9 cellular contexts compared by ENCODE assay signal in the genomic region with DNA sequence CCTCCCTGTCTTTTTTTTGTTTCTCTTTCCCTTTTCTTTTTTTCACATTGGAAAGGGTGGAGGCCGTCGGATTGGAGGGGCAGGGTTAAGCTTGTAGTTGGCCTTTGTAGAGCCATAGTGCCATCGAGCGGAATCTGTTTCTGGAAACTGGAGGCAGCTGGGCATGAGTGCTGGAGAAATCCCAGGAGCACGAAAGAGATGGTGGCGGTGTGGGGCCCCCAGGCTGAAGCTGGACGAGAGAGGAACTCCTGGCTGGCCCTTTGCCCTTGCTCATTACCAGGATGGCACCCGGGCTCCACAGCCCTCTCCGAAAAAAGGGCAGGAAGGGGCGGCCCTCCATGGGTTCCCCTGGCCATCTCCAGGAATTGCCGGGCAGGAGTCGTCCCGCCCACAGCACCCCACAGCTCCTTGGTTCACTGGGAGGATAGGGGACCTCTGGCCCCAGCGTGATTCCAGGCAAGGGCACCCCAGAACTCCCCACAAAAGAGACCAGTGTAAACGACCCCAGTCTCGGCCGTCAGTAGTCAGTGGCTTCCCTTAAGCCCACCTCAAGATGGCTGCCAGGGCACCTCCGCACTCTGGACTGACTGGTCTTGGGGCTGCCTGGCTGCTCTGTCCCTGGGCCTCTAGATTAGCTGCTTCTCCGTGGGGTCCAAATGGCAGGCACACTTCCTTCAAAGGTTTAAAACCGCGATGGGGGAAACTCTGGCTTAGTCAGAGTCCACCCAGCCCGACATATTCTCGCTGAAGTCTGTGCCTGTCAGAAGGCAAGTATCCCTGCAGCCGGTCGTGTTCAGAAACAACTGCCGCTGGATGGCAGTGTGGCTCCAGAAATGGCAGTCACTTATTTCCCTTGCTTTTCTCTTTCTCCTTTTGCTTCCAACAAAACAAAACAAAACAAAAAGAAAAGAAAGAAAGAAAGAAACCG.
DNase-seq lines count a peak whose midpoint lies in the region; ATAC-seq lines count a peak whose summit lies in the region.
"Had no signal": no experiment of that assay in that cellular context is flagged by ENCODE, and none has a peak within 500 bp of the region (broad histone marks: within the 10 kb centered on the region; RNA-seq: fewer than 3 reads in every experiment).

No MANE protein-coding gene starts in this region.

- H4K91ac ChIP-seq in trophoblast cell (ENCODE audit: low read depth, low read length): peak overlapping the region; percentile 51

- no peak overlapping the region for H2AK5ac ChIP-seq in trophoblast cell (ENCODE audit: low read length)

- no peak overlapping the region for H4K8ac ChIP-seq in trophoblast cell (ENCODE audit: low read depth, low read length)

- H3K4me2 ChIP-seq in BLaER1 treated with 17β-estradiol and CSF1 and Interleukin-3, amounts not matched to agents 10 nM and 100 nM: peak overlapping the region; percentile 57 to 83 (median 71)
- H3K4me2 ChIP-seq in trophoblast cell (ENCODE audit: low read length): no peak overlapping the region

- H3K27me3 Mint-ChIP-seq in activated naive CD4-positive, alpha-beta T cell treated with anti-CD3 and anti-CD28 coated beads, Interleukin-2, amount 50 U/mL, for 24 hours: no peaks in the 10 kb centered on the region

- H2BK5ac ChIP-seq in trophoblast cell (ENCODE audit: low read depth, low read length, poor library complexity): no peak overlapping the region

- H3K18ac ChIP-seq in trophoblast cell (ENCODE audit: low read length): no peak overlapping the region

- no CpG with 5 or more reads among the region's 27 CpGs for WGBS in trophoblast cell (ENCODE audit: extremely low coverage, insufficient coverage, insufficient read length)

- no peak overlapping the region for H4K12ac ChIP-seq in trophoblast cell (ENCODE audit: low read depth, low read length)

- H3K4me1 ChIP-seq in BLaER1 treated with 17β-estradiol and CSF1 and Interleukin-3, amounts not matched to agents 10 nM and 100 nM: peaks cover 28 to 68% (median 52%) of the 10 kb centered on the region in 10 experiments
- peaks cover 2 to 5% of the 10 kb centered on the region in 2 experiments for H3K4me1 ChIP-seq in trophoblast cell (ENCODE audit: control insufficient read depth in 1 of 2, insufficient read depth in 2 of 2, low read length in 2 of 2)

- ATAC-seq in HG02571 (IDR thresholded peaks at IDR 0.05; ENCODE audit: unreplicated experiment): peak; percentile 50
- no peak for ATAC-seq in GM21528 (IDR thresholded peaks at IDR 0.05; ENCODE audit: low FRiP score, unreplicated experiment)
- ATAC-seq: HCT116 had no signal

- H3K79me1 ChIP-seq in trophoblast cell (ENCODE audit: low read length): no peaks in the 10 kb centered on the region

- H2BK120ac ChIP-seq in trophoblast cell (ENCODE audit: insufficient read depth, low read length, poor library complexity): no peak overlapping the region

- no peak overlapping the region for H3K23ac ChIP-seq in trophoblast cell (ENCODE audit: low read length)

- peak overlapping the region; percentile 23 for H3K27ac Mint-ChIP-seq in activated naive CD4-positive, alpha-beta T cell treated with anti-CD3 and anti-CD28 coated beads, Interleukin-2, amount 50 U/mL, for 24 hours

- H3K27me3 ChIP-seq in BLaER1 treated with 17β-estradiol and CSF1 and Interleukin-3, amounts not matched to agents 10 nM and 100 nM: peaks cover 0 to 6% (median 0%) of the 10 kb centered on the region in 11 experiments; a peak in 3 of 22 replicates
- no peaks in the 10 kb centered on the region for H3K27me3 ChIP-seq in trophoblast cell (ENCODE audit: insufficient read depth, low read length)

- H2AFZ ChIP-seq in trophoblast cell (ENCODE audit: insufficient read depth, low read length, poor library complexity): no peak overlapping the region

- no peak overlapping the region for H3K14ac ChIP-seq in trophoblast cell (ENCODE audit: low read length)

- no peaks in the 10 kb centered on the region for H3K9me3 Mint-ChIP-seq in activated naive CD4-positive, alpha-beta T cell treated with anti-CD3 and anti-CD28 coated beads, Interleukin-2, amount 50 U/mL, for 24 hours

- H3K27ac ChIP-seq in BLaER1 treated with 17β-estradiol and CSF1 and Interleukin-3, amounts not matched to agents 10 nM and 100 nM: peak overlapping the region; percentile 32 to 90 (median 82); a peak in 21 of 22 replicates
- H3K27ac ChIP-seq in trophoblast cell (ENCODE audit: low read depth, low read length): no peak overlapping the region

- H3K79me2 ChIP-seq in trophoblast cell (ENCODE audit: control insufficient read depth, insufficient read depth, low read length, poor library complexity): no peaks in the 10 kb centered on the region

- no peak overlapping the region for H2BK12ac ChIP-seq in trophoblast cell (ENCODE audit: low read length)

- no peaks in the 10 kb centered on the region for H3K9me3 ChIP-seq in BLaER1 treated with 17β-estradiol and CSF1 and Interleukin-3, amounts not matched to agents 10 nM and 100 nM (replicated peaks in 1 of 11)
- H3K9me3 ChIP-seq in trophoblast cell (ENCODE audit: insufficient read depth, low read depth, low read length): no peaks in the 10 kb centered on the region

- DNase-seq in RPMI7951 (ENCODE audit: low read depth) (peak; percentile 43), globus pallidus (ENCODE audit: low spot score) (peak; percentile 87), trophoblast cell (peak; percentile 55 to 91), NCI-H82 (lab: John Stamatoyannopoulos, UW) (no peak)

- peak overlapping the region; percentile 62 to 79 (median 68) for H3K4me3 ChIP-seq in BLaER1 treated with 17β-estradiol and CSF1 and Interleukin-3, amounts not matched to agents 10 nM and 100 nM
- H3K4me3 ChIP-seq in trophoblast cell (ENCODE audit: low read depth, low read length): no peak overlapping the region

- H3K9ac ChIP-seq in BLaER1 treated with 17β-estradiol and CSF1 and Interleukin-3, amounts not matched to agents 10 nM and 100 nM: peak overlapping the region; percentile 65 to 86 (median 80)
- no peak overlapping the region for H3K9ac ChIP-seq in trophoblast cell (ENCODE audit: low read length)

- peaks cover 0 to 15% (median 0%) of the 10 kb centered on the region in 11 experiments; a peak in 2 of 22 replicates for H3K36me3 ChIP-seq in BLaER1 treated with 17β-estradiol and CSF1 and Interleukin-3, amounts not matched to agents 10 nM and 100 nM
- H3K36me3 ChIP-seq in trophoblast cell (ENCODE audit: control insufficient read depth in 1 of 2, insufficient read depth in 2 of 2, low read length in 2 of 2): peaks cover 0 to 5% of the 10 kb centered on the region in 2 experiments

- no peak overlapping the region for H3K4ac ChIP-seq in trophoblast cell (ENCODE audit: low read depth, low read length)

- peak overlapping the region; percentile 36 for H3K4me3 Mint-ChIP-seq in activated naive CD4-positive, alpha-beta T cell treated with anti-CD3 and anti-CD28 coated beads, Interleukin-2, amount 50 U/mL, for 24 hours

- peaks cover 0 to 10% (median 0%) of the 10 kb centered on the region in 11 experiments; a peak in 5 of 22 replicates for H4K20me1 ChIP-seq in BLaER1 treated with 17β-estradiol and CSF1 and Interleukin-3, amounts not matched to agents 10 nM and 100 nM

- peaks cover 5% of the 10 kb centered on the region for H3K36me3 Mint-ChIP-seq in activated naive CD4-positive, alpha-beta T cell treated with anti-CD3 and anti-CD28 coated beads, Interleukin-2, amount 50 U/mL, for 24 hours

- peaks cover 53% of the 10 kb centered on the region for H3K4me1 Mint-ChIP-seq in activated naive CD4-positive, alpha-beta T cell treated with anti-CD3 and anti-CD28 coated beads, Interleukin-2, amount 50 U/mL, for 24 hours
